Comparison of ENCODE assay signal across 13 cellular contexts in genomic region chr18:49691177-49691608, GRCh38.
A peak's percentile ranks its signal among the peaks of the same experiment; 100 is the strongest.
DNase-seq lines count a peak whose midpoint lies in the region; ATAC-seq, FAIRE-seq and TF ChIP-seq lines count a peak whose summit lies in the region.
"Had no signal": no experiment of that assay in that cellular context is flagged by ENCODE, and none has a peak within 500 bp of the region (broad histone marks: within the 10 kb centered on the region; RNA-seq: fewer than 3 reads in every experiment).

No MANE protein-coding gene starts in this region.

- H2BK15ac ChIP-seq in mesendoderm (replicated peaks; ENCODE audit: low read depth): no peak overlapping the region

- H3K18ac ChIP-seq in mesendoderm (ENCODE audit: low read length): peak overlapping the region; percentile 9

- H2BK120ac ChIP-seq in mesendoderm (ENCODE audit: low read depth, low read length): no peak overlapping the region

- no peak overlapping the region for H3K27ac ChIP-seq in mesendoderm (ENCODE audit: low read depth, low read length)
- no peak overlapping the region for H3K27ac ChIP-seq in endodermal cell (ENCODE audit: low read depth, low read length)

- no peak overlapping the region; the same call in 1 of the 2 replicates for H3K4me3 ChIP-seq in AG10803 (ENCODE audit: low read length)
- H3K4me3 ChIP-seq in bronchial epithelial cell (ENCODE audit: low read depth, low read length): no peak overlapping the region
- no peak overlapping the region for H3K4me3 ChIP-seq in mesendoderm (ENCODE audit: low read length)
- H3K4me3 ChIP-seq in endodermal cell (ENCODE audit: low read length): no peak overlapping the region

- H3K4ac ChIP-seq in mesendoderm (ENCODE audit: low read depth, low read length): peak overlapping the region; percentile 2

- H3K9me3 ChIP-seq in endodermal cell (ENCODE audit: control insufficient read depth, low read length): no peaks in the 10 kb centered on the region

- H3K4me1 Mint-ChIP-seq in endodermal cell: peaks cover 26% of the 10 kb centered on the region

- no peak overlapping the region for H4K5ac ChIP-seq in mesendoderm (ENCODE audit: low read length)

- no peak overlapping the region for H3K23ac ChIP-seq in mesendoderm (ENCODE audit: low read length)

- no peaks in the 10 kb centered on the region for H3K79me1 ChIP-seq in mesendoderm (ENCODE audit: low read length)

- DNase-seq in AG10803 (ENCODE audit: low read depth) (peak; percentile 80), bronchial epithelial cell (ENCODE audit: low read depth) (peak; percentile 98), mesendoderm (no peak), NCI-H446 treated with DMSO at 0.1 percent for 48 hours (lab: John Stamatoyannopoulos, UW) (no peak), endodermal cell (no peak)
- DNase-seq: activated naive CD8-positive, alpha-beta T cell treated with anti-CD3 and anti-CD28 coated beads, Interleukin-2, amount 10 ng/mL, durations not matched to agents 7 days and 5 days; NCI-H2081; SHP77; stimulated activated naive B cell treated with anti-CD40 and anti-IgM and Interleukin-4, amounts not matched to agents 10 μg/mL and 1 μg/mL and 100 μg/mL, for 72 hours had no signal

- H2AK5ac ChIP-seq in mesendoderm (ENCODE audit: low read length): no peak overlapping the region

- H3K4me3 Mint-ChIP-seq in endodermal cell: no peak overlapping the region
- H3K4me3 Mint-ChIP-seq: activated naive CD8-positive, alpha-beta T cell treated with anti-CD3 and anti-CD28 coated beads, Interleukin-2, amount 10 ng/mL, durations not matched to agents 7 days and 5 days; stimulated activated naive B cell treated with anti-CD40 and anti-IgM and Interleukin-4, amounts not matched to agents 10 μg/mL and 1 μg/mL and 100 μg/mL, for 72 hours had no signal

- H3K4me2 ChIP-seq in mesendoderm (ENCODE audit: low read length): no peak overlapping the region

- no peaks in the 10 kb centered on the region for H3K36me3 Mint-ChIP-seq in endodermal cell (ENCODE audit: low read depth)
- H3K36me3 Mint-ChIP-seq: activated naive CD8-positive, alpha-beta T cell treated with anti-CD3 and anti-CD28 coated beads, Interleukin-2, amount 10 ng/mL, durations not matched to agents 7 days and 5 days; stimulated activated naive B cell treated with anti-CD40 and anti-IgM and Interleukin-4, amounts not matched to agents 10 μg/mL and 1 μg/mL and 100 μg/mL, for 72 hours had no signal

- H3K27me3 ChIP-seq in bronchial epithelial cell (ENCODE audit: control insufficient read depth, insufficient read depth, low read length) (no peaks in the 10 kb centered on the region), mesendoderm (ENCODE audit: insufficient read depth, low read length, poor library complexity) (no peaks in the 10 kb centered on the region), endodermal cell (ENCODE audit: control insufficient read depth, insufficient read depth, low read length, poor library complexity, severe bottlenecking) (no peaks in the 10 kb centered on the region)

- no peaks in the 10 kb centered on the region for H3K9me3 Mint-ChIP-seq in endodermal cell
- H3K9me3 Mint-ChIP-seq: activated naive CD8-positive, alpha-beta T cell treated with anti-CD3 and anti-CD28 coated beads, Interleukin-2, amount 10 ng/mL, durations not matched to agents 7 days and 5 days; stimulated activated naive B cell treated with anti-CD40 and anti-IgM and Interleukin-4, amounts not matched to agents 10 μg/mL and 1 μg/mL and 100 μg/mL, for 72 hours had no signal

- no peak overlapping the region for H3K27ac Mint-ChIP-seq in endodermal cell
- H3K27ac Mint-ChIP-seq: activated naive CD8-positive, alpha-beta T cell treated with anti-CD3 and anti-CD28 coated beads, Interleukin-2, amount 10 ng/mL, durations not matched to agents 7 days and 5 days; stimulated activated naive B cell treated with anti-CD40 and anti-IgM and Interleukin-4, amounts not matched to agents 10 μg/mL and 1 μg/mL and 100 μg/mL, for 72 hours had no signal

- no peak overlapping the region for H2BK5ac ChIP-seq in mesendoderm (ENCODE audit: low read length)

- ATAC-seq in GM21367 (IDR thresholded peaks at IDR 0.05; ENCODE audit: unreplicated experiment) (no peak), HG03108 (IDR thresholded peaks at IDR 0.05; ENCODE audit: unreplicated experiment) (no peak)
- ATAC-seq: stimulated activated naive B cell treated with anti-CD40 and anti-IgM and Interleukin-4, amounts not matched to agents 10 μg/mL and 1 μg/mL and 100 μg/mL, for 72 hours had no signal

- no peak overlapping the region for H4K8ac ChIP-seq in mesendoderm (ENCODE audit: low read depth, low read length)

- TF ChIP-seq RAD21 in Ishikawa (IDR thresholded peaks at IDR 0.05; ENCODE audit: low read depth): no peak

- no CpG with 5 or more reads among the region's 2 CpGs for WGBS in mesendoderm (ENCODE audit: extremely low coverage, insufficient coverage, low lambda C conversion rate)
- 89% methylated on average over 2 of the region's 2 CpGs; no CpG with 5 or more reads in 1 of the 2 experiments for WGBS in endodermal cell (ENCODE audit: insufficient coverage in 1 of 2, insufficient read length in 1 of 2), 2 experiments

- FAIRE-seq in bronchial epithelial cell (lab: Jason Lieb, UNC): no peak
- FAIRE-seq: H1 had no signal

- no peaks in the 10 kb centered on the region for H3K27me3 Mint-ChIP-seq in endodermal cell (ENCODE audit: insufficient read depth)
- H3K27me3 Mint-ChIP-seq: stimulated activated naive B cell treated with anti-CD40 and anti-IgM and Interleukin-4, amounts not matched to agents 10 μg/mL and 1 μg/mL and 100 μg/mL, for 72 hours had no signal

- H3K79me2 ChIP-seq in mesendoderm (ENCODE audit: control insufficient read depth, insufficient read depth, low read length): no peaks in the 10 kb centered on the region

- H3K4me1 ChIP-seq in mesendoderm (ENCODE audit: control insufficient read depth, low read depth, low read length) (peaks cover 15% of the 10 kb centered on the region), endodermal cell (ENCODE audit: control insufficient read depth, insufficient read depth, low read length) (no peaks in the 10 kb centered on the region)

- H3K36me3 ChIP-seq in bronchial epithelial cell (ENCODE audit: control insufficient read depth, insufficient read depth, low read length) (no peaks in the 10 kb centered on the region), mesendoderm (ENCODE audit: control insufficient read depth, insufficient read depth, low read length) (no peaks in the 10 kb centered on the region), endodermal cell (ENCODE audit: control insufficient read depth, insufficient read depth, low read length) (no peaks in the 10 kb centered on the region)

- H3K9ac ChIP-seq in mesendoderm (ENCODE audit: low read length): no peak overlapping the region
- H3K9ac ChIP-seq in endodermal cell (ENCODE audit: extremely low read depth, low read length, poor library complexity, severe bottlenecking): no peak overlapping the region

- TF ChIP-seq CTCF in AG10803 (conservative IDR thresholded peaks at IDR 0.05; ENCODE audit: low read length) (no peak), bronchial epithelial cell (IDR thresholded peaks at IDR 0.05; ENCODE audit: insufficient read depth, low read length, severe bottlenecking) (no peak), endodermal cell (conservative IDR thresholded peaks at IDR 0.05) (no peak)

- TF ChIP-seq EP300 in Ishikawa (IDR thresholded peaks at IDR 0.05; ENCODE audit: borderline replicate concordance): no peak

- H3K56ac ChIP-seq in mesendoderm (ENCODE audit: low read length): no peak overlapping the region

TF ChIP-seq in Ishikawa, 13 proteins besides CTCF, POLR2A, EP300 and RAD21:
- TF ChIP-seq NFIC (IDR thresholded peaks at IDR 0.05) (0 out of 2 replicates have a peak, but pooled peaks have one; percentile 5), REST (IDR thresholded peaks at IDR 0.05; ENCODE audit: low read depth) (no peak)

Comparison
In these comparisons a context has a peak if more than half of its experiments do, and no peak if none do; other contexts are left out.
1. DNase-seq: peak in AG10803 (single experiment) and bronchial epithelial cell (single experiment); none in mesendoderm (single experiment), NCI-H446 treated with DMSO at 0.1 percent for 48 hours (single experiment) and endodermal cell (single experiment).